31 cellular contexts compared by ENCODE assay signal in the genomic region with DNA sequence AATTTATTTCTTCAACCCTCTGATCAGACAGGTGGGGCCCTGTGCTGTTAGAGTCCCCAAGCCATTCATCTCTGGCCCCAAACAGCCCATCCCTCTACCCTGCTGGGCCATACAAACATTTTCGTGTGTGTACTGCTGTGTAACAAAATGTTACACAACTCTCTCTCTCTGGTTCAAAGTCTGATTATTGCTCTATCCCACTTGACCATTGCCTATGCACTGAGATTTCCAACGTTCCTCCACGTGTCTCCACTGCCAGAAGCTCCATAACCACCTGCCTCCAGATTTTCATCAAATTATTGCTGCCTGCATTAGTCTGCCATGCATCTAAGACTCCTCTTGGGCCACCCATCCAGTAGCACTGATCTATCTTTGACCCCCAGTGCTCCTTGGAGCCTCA.
"Had no signal": no experiment of that assay in that cellular context is flagged by ENCODE, and none has a peak within 500 bp of the region (broad histone marks: within the 10 kb centered on the region; RNA-seq: fewer than 3 reads in every experiment).

No MANE protein-coding gene starts in this region.

- DNase-seq: activated B cell treated with CpG ODN at 0.5 μM for 24 hours; activated CD4-positive, alpha-beta memory T cell treated with anti-CD3 and anti-CD28 coated beads for 36 hours; activated CD4-positive, alpha-beta T cell treated with anti-CD3 and anti-CD28 coated beads for 4 hours; activated CD4-positive, alpha-beta T cell treated with anti-CD3 and anti-CD28 coated beads, Interleukin-2, amount 10 ng/mL, durations not matched to agents 24 days and 14 days; activated CD4-positive, alpha-beta T cell treated with anti-CD3 and anti-CD28 coated beads, Interleukin-2, amount 50 U/mL, for 1 hour; activated CD4-positive, alpha-beta T cell treated with anti-CD3 and anti-CD28 coated beads, Interleukin-2, amount 50 U/mL, for 4 hours; activated CD4-positive, CD25-positive, alpha-beta regulatory T cell treated with anti-CD3 and anti-CD28 coated beads, Interleukin-2, amount 50 U/mL, for 72 hours; activated CD8-positive, alpha-beta memory T cell treated with anti-CD3 and anti-CD28 coated beads, Interleukin-2, amount 50 U/mL, for 4 hours; activated CD8-positive, alpha-beta T cell treated with anti-CD3 and anti-CD28 coated beads for 36 hours; activated effector memory CD4-positive, alpha-beta T cell treated with anti-CD3 and anti-CD28 coated beads, Interleukin-2, amount 50 U/mL, for 16 hours; activated gamma-delta T cell treated with Interleukin-2 at 50 U/mL for 16 hours; activated naive CD4-positive, alpha-beta T cell; activated naive CD4-positive, alpha-beta T cell treated with anti-CD3 and anti-CD28 coated beads for 36 hours; activated naive CD4-positive, alpha-beta T cell treated with anti-CD3 and anti-CD28 coated beads, Interleukin-2, amount 50 U/mL, for 16 hours; activated naive CD8-positive, alpha-beta T cell treated with anti-CD3 and anti-CD28 coated beads for 36 hours; activated T-cell treated with anti-CD3 and anti-CD28 coated beads for 4 hours; activated T-cell treated with anti-CD3 and anti-CD28 coated beads, Interleukin-2, amount 50 U/mL, for 1 hour; activated T-cell treated with anti-CD3 and anti-CD28 coated beads, Interleukin-2, amount 50 U/mL, for 4 hours; activated T-cell treated with anti-CD3 and anti-CD28 coated beads, Interleukin-2, amount 50 U/mL, for 72 hours; adrenal gland; amniotic stem cell; aorta; body of pancreas; brain microvascular endothelial cell; central memory CD4-positive, alpha-beta T cell; T-helper 2 cell; T-helper 9 cell had no signal

- ATAC-seq: activated CD8-positive, alpha-beta T cell treated with anti-CD3 and anti-CD28 coated beads for 36 hours; activated naive CD4-positive, alpha-beta T cell treated with anti-CD3 and anti-CD28 coated beads, Interleukin-2, amount 50 U/mL, for 72 hours; activated T-cell treated with anti-CD3 and anti-CD28 coated beads, Interleukin-2, amount 50 U/mL, for 4 hours; activated T-cell treated with anti-CD3 and anti-CD28 coated beads, Interleukin-2, amount 50 U/mL, for 72 hours; activated T-helper 17 cell treated with anti-CD3 and anti-CD28 coated beads, Interleukin-2, amount 50 U/mL, for 72 hours; body of pancreas had no signal

- H3K27ac ChIP-seq: adrenal gland, body of pancreas, brain microvascular endothelial cell, breast epithelium, VCaP had no signal

- H3K9me3 ChIP-seq: adrenal gland, body of pancreas, breast epithelium had no signal

- H3K4me3 ChIP-seq: adrenal gland, body of pancreas, breast epithelium had no signal

- H3K36me3 ChIP-seq: adrenal gland, brain microvascular endothelial cell, breast epithelium had no signal

- H3K27me3 ChIP-seq: adrenal gland, body of pancreas, brain microvascular endothelial cell, breast epithelium had no signal

- H3K4me1 ChIP-seq: adrenal gland, body of pancreas, breast epithelium had no signal
